ENCODE assay signal across 8 cellular contexts in genomic region chr17:75864448-75864871, GRCh38. TPM values are rescaled to one million over a fixed set of nuclear protein-coding genes. Genes with fewer than 3 reads are reported as not detected.
DNase-seq lines count a peak whose midpoint lies in the region; ATAC-seq, FAIRE-seq and TF ChIP-seq lines count a peak whose summit lies in the region.

No MANE protein-coding gene starts in this region.

- intact Hi-C loops in tibial artery (cut with DNase I; ENCODE audit: low total_unique reads): no loop called here

- H3K27me3 ChIP-seq in keratinocyte (ENCODE audit: control insufficient read depth, extremely low read depth, insufficient read depth, low read length) (no peaks in the 10 kb centered on the region), tibial artery (no peaks in the 10 kb centered on the region)

- H3K27ac Mint-ChIP-seq in activated naive CD4-positive, alpha-beta T cell treated with anti-CD3 and anti-CD28 coated beads, Interleukin-2, amount 50 U/mL, for 24 hours: peak overlapping the region; percentile 68

- no peaks in the 10 kb centered on the region for H3K36me3 Mint-ChIP-seq in activated naive CD4-positive, alpha-beta T cell treated with anti-CD3 and anti-CD28 coated beads, Interleukin-2, amount 50 U/mL, for 24 hours

- TF ChIP-seq POLR2A in GM12892 (IDR thresholded peaks at IDR 0.05; ENCODE audit: low read depth, low read length): no peak

- H3K9me3 ChIP-seq in keratinocyte (ENCODE audit: control insufficient read depth, low read depth, low read length) (no peaks in the 10 kb centered on the region), tibial artery (no peaks in the 10 kb centered on the region)

- H3K9me1 ChIP-seq in keratinocyte (ENCODE audit: control insufficient read depth, extremely low read depth, insufficient read depth, low read length): no peaks in the 10 kb centered on the region

- FAIRE-seq in GM12892 (lab: Jason Lieb, UNC): peak; percentile 78
- FAIRE-seq in keratinocyte (lab: Jason Lieb, UNC): peak; percentile 61

- H3K9me3 Mint-ChIP-seq in activated naive CD4-positive, alpha-beta T cell treated with anti-CD3 and anti-CD28 coated beads, Interleukin-2, amount 50 U/mL, for 24 hours: no peaks in the 10 kb centered on the region

- H3K4me1 ChIP-seq in keratinocyte (ENCODE audit: control insufficient read depth, extremely low read depth, insufficient read depth, low read length) (peaks cover 15% of the 10 kb centered on the region), tibial artery (peaks cover 0 to 26% (median 19%) of the 10 kb centered on the region in 4 donors)

- H3K4me1 Mint-ChIP-seq in activated naive CD4-positive, alpha-beta T cell treated with anti-CD3 and anti-CD28 coated beads, Interleukin-2, amount 50 U/mL, for 24 hours: peaks cover 25% of the 10 kb centered on the region

- H3K4me2 ChIP-seq in keratinocyte (ENCODE audit: control insufficient read depth, extremely low read depth, insufficient read depth, low read depth, low read length): peak overlapping the region; percentile 77

- dilution Hi-C loops in keratinocyte (cut with MboI; ENCODE audit: extremely low pct_ligation_motif_present, low sequenced_read_pairs): no loop called here

- H3K4me3 ChIP-seq in keratinocyte (ENCODE audit: control insufficient read depth in 2 of 3, extremely low read depth in 1 of 3, insufficient read depth in 2 of 3, low read depth in 1 of 3, low read length in 3 of 3): peak overlapping the region in 2 of 3 experiments; percentile 32 to 45
- no peak overlapping the region for H3K4me3 ChIP-seq in tibial artery

- no peaks in the 10 kb centered on the region for H4K20me1 ChIP-seq in keratinocyte (ENCODE audit: control insufficient read depth, extremely low read depth, insufficient read depth, low read length)

- no peaks in the 10 kb centered on the region for H3K79me2 ChIP-seq in keratinocyte (ENCODE audit: control insufficient read depth, insufficient read depth, low read length)

- TF ChIP-seq CTCF in keratinocyte (optimal IDR thresholded peaks at IDR 0.05 in 1 of 3, IDR thresholded peaks at IDR 0.05 in 1 of 3, conservative IDR thresholded peaks at IDR 0.05 in 1 of 3; ENCODE audit: extremely low read depth in 1 of 3, insufficient read depth in 2 of 3, low read length in 3 of 3) (no peak), tibial artery (IDR thresholded peaks at IDR 0.05) (no peak)

- no peaks in the 10 kb centered on the region for H3K27me3 Mint-ChIP-seq in activated naive CD4-positive, alpha-beta T cell treated with anti-CD3 and anti-CD28 coated beads, Interleukin-2, amount 50 U/mL, for 24 hours

- peak overlapping the region; percentile 69 for H3K9ac ChIP-seq in keratinocyte (ENCODE audit: control insufficient read depth, extremely low read depth, insufficient read depth, low read length)

- H3K27ac ChIP-seq in keratinocyte (ENCODE audit: control insufficient read depth, insufficient read depth, low read length) (peak overlapping the region; percentile 84), tibial artery (peak overlapping the region; percentile 46 to 73)

- no peak overlapping the region for H3K4me3 Mint-ChIP-seq in activated naive CD4-positive, alpha-beta T cell treated with anti-CD3 and anti-CD28 coated beads, Interleukin-2, amount 50 U/mL, for 24 hours

- ATAC-seq in GM21447 (IDR thresholded peaks at IDR 0.05; ENCODE audit: unreplicated experiment): peak; percentile 93

- DNase-seq in GM12892 (ENCODE audit: insufficient read length) (peak; percentile 83), HT-29 (ENCODE audit: low spot score) (peak; percentile 33), keratinocyte (ENCODE audit: low read depth, low spot score) (no peak), tibial artery (peak; percentile 75 to 86), NCI-H1092 treated with DMSO at 0.1 percent for 48 hours (lab: John Stamatoyannopoulos, UW) (no peak)
- DNase-seq in activated CD4-positive, CD25-positive, alpha-beta regulatory T cell treated with anti-CD3 and anti-CD28 coated beads, Interleukin-2, amount 50 U/mL, for 72 hours: no peak

- H2AFZ ChIP-seq in keratinocyte (ENCODE audit: control insufficient read depth, low read length): peak overlapping the region; percentile 52

- H3K36me3 ChIP-seq in keratinocyte (ENCODE audit: control insufficient read depth in 2 of 2, extremely low read depth in 1 of 2, insufficient read depth in 2 of 2, low read length in 2 of 2): no peaks in the 10 kb centered on the region
- no peaks in the 10 kb centered on the region for H3K36me3 ChIP-seq in tibial artery

RNA-seq across cellular contexts. Expression of gene WBP2, which starts 9.3 kb away (rescaled TPM):
- 51.0 TPM for polyA plus RNA-seq in GM12892 (2012; ENCODE audit: missing spikeins)
- 26.8 and 30.9 TPM in 2 replicates for total RNA-seq in HT-29 (2014; rRNA removed; shearing (Covaris generic))
- polyA plus RNA-seq in keratinocyte: 17.0 to 41.4 TPM (median 23.3 TPM) in 3 replicates
- 96.6 TPM for polyA plus RNA-seq in keratinocyte (2011; ENCODE audit: low read depth)
- 21.2 and 27.5 TPM in 2 replicates for polyA plus RNA-seq in keratinocyte (2011; cell fraction: cytosol; rRNA removed)
- polyA plus RNA-seq in keratinocyte (2011; cell fraction: nucleus; rRNA removed): 26.9 and 37.0 TPM in 2 replicates
- 66.2 and 117 TPM in 2 replicates for polyA plus RNA-seq in keratinocyte (2012; ENCODE audit: low replicate concordance)
- polyA minus RNA-seq in keratinocyte: 16.5 to 43.8 TPM (median 26.9 TPM) in 3 replicates
- 35.9 TPM for polyA minus RNA-seq in keratinocyte (2011; cell fraction: cytosol; rRNA and poly(A)+ RNA removed)
- polyA minus RNA-seq in keratinocyte (2011; cell fraction: nucleus; rRNA and poly(A)+ RNA removed): 15.3 and 24.4 TPM in 2 replicates

RNA-seq across cellular contexts. Expression of gene TRIM47, which starts 13.9 kb away (rescaled TPM):
- polyA plus RNA-seq in GM12892 (2012; ENCODE audit: missing spikeins): 1.3 TPM
- 65.7 and 69.5 TPM in 2 replicates for total RNA-seq in HT-29 (2014; rRNA removed; shearing (Covaris generic))
- polyA plus RNA-seq in keratinocyte: 9.4 to 20.7 TPM (median 10.9 TPM) in 3 replicates
- 2.0 TPM for polyA plus RNA-seq in keratinocyte (2011; ENCODE audit: low read depth)
- 9.2 and 15.3 TPM in 2 replicates for polyA plus RNA-seq in keratinocyte (2011; cell fraction: cytosol; rRNA removed)
- polyA plus RNA-seq in keratinocyte (2011; cell fraction: nucleus; rRNA removed): 14.9 and 19.4 TPM in 2 replicates
- 14.6 and 22.2 TPM in 2 replicates for polyA plus RNA-seq in keratinocyte (2012; ENCODE audit: low replicate concordance)
- 7.4 to 33.9 TPM (median 11.7 TPM) in 3 replicates for polyA minus RNA-seq in keratinocyte
- polyA minus RNA-seq in keratinocyte (2011; cell fraction: cytosol; rRNA and poly(A)+ RNA removed): 24.4 TPM
- polyA minus RNA-seq in keratinocyte (2011; cell fraction: nucleus; rRNA and poly(A)+ RNA removed): 8.6 and 8.8 TPM in 2 replicates

RNA-seq across cellular contexts. Expression of gene UNC13D, which starts 20.3 kb away (rescaled TPM):
- 18.6 TPM for polyA plus RNA-seq in GM12892 (2012; ENCODE audit: missing spikeins)
- 37.5 and 43.5 TPM in 2 replicates for total RNA-seq in HT-29 (2014; rRNA removed; shearing (Covaris generic))
- 0.25 to 0.79 TPM (median 0.36 TPM) in 3 replicates for polyA plus RNA-seq in keratinocyte
- 0.55 TPM for polyA plus RNA-seq in keratinocyte (2011; ENCODE audit: low read depth)
- 0.23 and 0.35 TPM in 2 replicates for polyA plus RNA-seq in keratinocyte (2011; cell fraction: cytosol; rRNA removed)
- polyA plus RNA-seq in keratinocyte (2011; cell fraction: nucleus; rRNA removed): 1.0 and 2.1 TPM in 2 replicates
- polyA plus RNA-seq in keratinocyte (2012; ENCODE audit: low replicate concordance): 0.80 and 1.8 TPM in 2 replicates
- 0.56 to 3.9 TPM (median 2.7 TPM) in 3 replicates for polyA minus RNA-seq in keratinocyte
- 1.5 TPM for polyA minus RNA-seq in keratinocyte (2011; cell fraction: cytosol; rRNA and poly(A)+ RNA removed)
- polyA minus RNA-seq in keratinocyte (2011; cell fraction: nucleus; rRNA and poly(A)+ RNA removed): 1.1 and 2.3 TPM in 2 replicates

RNA-seq across cellular contexts. Expression of gene TRIM65, which starts 32.3 kb away (rescaled TPM):
- polyA plus RNA-seq in GM12892 (2012; ENCODE audit: missing spikeins): 7.7 TPM
- total RNA-seq in HT-29 (2014; rRNA removed; shearing (Covaris generic)): 20.2 and 29.2 TPM in 2 replicates
- polyA plus RNA-seq in keratinocyte: 7.4 to 10.6 TPM (median 7.8 TPM) in 3 replicates
- 2.1 TPM for polyA plus RNA-seq in keratinocyte (2011; ENCODE audit: low read depth)
- 4.5 and 7.2 TPM in 2 replicates for polyA plus RNA-seq in keratinocyte (2011; cell fraction: cytosol; rRNA removed)
- polyA plus RNA-seq in keratinocyte (2011; cell fraction: nucleus; rRNA removed): 11.3 and 15.0 TPM in 2 replicates
- polyA plus RNA-seq in keratinocyte (2012; ENCODE audit: low replicate concordance): 3.9 and 10.1 TPM in 2 replicates
- polyA minus RNA-seq in keratinocyte: 4.5 to 10.1 TPM (median 5.2 TPM) in 3 replicates
- 8.6 TPM for polyA minus RNA-seq in keratinocyte (2011; cell fraction: cytosol; rRNA and poly(A)+ RNA removed)
- polyA minus RNA-seq in keratinocyte (2011; cell fraction: nucleus; rRNA and poly(A)+ RNA removed): 7.0 and 9.3 TPM in 2 replicates

RNA-seq across cellular contexts. Expression of gene MRPL38, which starts 40.2 kb away (rescaled TPM):
- polyA plus RNA-seq in GM12892 (2012; ENCODE audit: missing spikeins): 37.0 TPM
- total RNA-seq in HT-29 (2014; rRNA removed; shearing (Covaris generic)): 85.7 and 92.3 TPM in 2 replicates
- 25.2 to 33.8 TPM (median 30.0 TPM) in 3 replicates for polyA plus RNA-seq in keratinocyte
- polyA plus RNA-seq in keratinocyte (2011; ENCODE audit: low read depth): 55.2 TPM
- 15.3 and 25.6 TPM in 2 replicates for polyA plus RNA-seq in keratinocyte (2011; cell fraction: cytosol; rRNA removed)
- 45.2 and 60.9 TPM in 2 replicates for polyA plus RNA-seq in keratinocyte (2011; cell fraction: nucleus; rRNA removed)
- 34.2 and 40.5 TPM in 2 replicates for polyA plus RNA-seq in keratinocyte (2012; ENCODE audit: low replicate concordance)
- polyA minus RNA-seq in keratinocyte: 9.3 to 94.3 TPM (median 20.0 TPM) in 3 replicates
- polyA minus RNA-seq in keratinocyte (2011; cell fraction: cytosol; rRNA and poly(A)+ RNA removed): 80.8 TPM
- 17.9 and 24.0 TPM in 2 replicates for polyA minus RNA-seq in keratinocyte (2011; cell fraction: nucleus; rRNA and poly(A)+ RNA removed)

Comparison
In these comparisons a context has a peak if more than half of its experiments do, and no peak if none do; other contexts are left out.
1. DNase-seq: peak in GM12892 (single experiment), HT-29 (single experiment) and tibial artery (2 of 2); none in keratinocyte (single experiment), NCI-H1092 treated with DMSO at 0.1 percent for 48 hours (single experiment) and activated CD4-positive, CD25-positive, alpha-beta regulatory T cell treated with anti-CD3 and anti-CD28 coated beads, Interleukin-2, amount 50 U/mL, for 72 hours (single experiment).
2. H3K4me3 ChIP-seq: peak in keratinocyte (2 of 3); none in tibial artery (0 of 2).